In the genomic region with DNA sequence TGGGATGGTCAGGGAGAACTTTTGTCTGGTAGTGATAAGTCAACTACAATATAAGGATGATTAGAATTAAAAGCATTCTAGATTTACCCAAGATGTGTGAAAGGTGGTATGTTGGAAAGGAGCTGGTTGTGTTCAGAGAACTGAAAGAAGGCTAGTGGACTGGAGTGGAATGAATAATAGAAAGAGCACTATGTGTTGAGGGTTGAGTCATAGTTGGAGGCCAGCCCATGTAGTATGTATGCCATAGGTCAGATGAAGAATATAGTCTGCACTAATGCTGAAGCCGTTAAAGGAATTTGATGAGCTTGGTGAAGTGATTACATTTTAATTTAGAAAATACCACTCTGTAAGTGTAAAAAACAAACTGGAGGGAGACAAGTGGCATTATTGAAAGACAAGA, we compare ENCODE assay signal across 16 cellular contexts.
A peak's percentile ranks its signal among the peaks of the same experiment; 100 is the strongest.
DNase-seq lines count a peak whose midpoint lies in the region; ATAC-seq and TF ChIP-seq lines count a peak whose summit lies in the region.
"Had no signal": no experiment of that assay in that cellular context is flagged by ENCODE, and none has a peak within 500 bp of the region (broad histone marks: within the 10 kb centered on the region; RNA-seq: fewer than 3 reads in every experiment).

No MANE protein-coding gene starts in this region.

- DNase-seq in adipocyte (ENCODE audit: low read depth) (peak; percentile 10), lower leg skin (ENCODE audit: low spot score in 2 of 2) (no peak), left cardiac atrium (no peak), NCI-H2196 (lab: John Stamatoyannopoulos, UW; ENCODE audit: unreplicated experiment) (no peak), HuH-7 (ENCODE audit: low spot score) (no peak)
- DNase-seq: activated CD8-positive, alpha-beta T cell treated with anti-CD3 and anti-CD28 coated beads for 36 hours; activated effector memory CD4-positive, alpha-beta T cell treated with anti-CD3 and anti-CD28 coated beads, Interleukin-2, amount 50 U/mL, for 16 hours; DMS 273 treated with DMSO at 0.1 percent for 48 hours; GM23248; mucosa of descending colon; NCI-H1048; Peyer's patch had no signal

- intact Hi-C loops in lower leg skin (cut with DNase I; ENCODE audit: low total_unique reads) = no loop called here
- intact Hi-C loops in left cardiac atrium (cut with DNase I) = no loop called here

- no peaks in the 10 kb centered on the region for H3K27me3 ChIP-seq in adipocyte (replicated peaks; ENCODE audit: control insufficient read depth, insufficient read depth, low read length)
- H3K27me3 ChIP-seq: Peyer's patch, vagina had no signal

- TF ChIP-seq CTCF in lower leg skin (IDR thresholded peaks at IDR 0.05) = no peak

- ATAC-seq in GM18498 (IDR thresholded peaks at IDR 0.05; ENCODE audit: unreplicated experiment) (peak; percentile 70), GM19468 (IDR thresholded peaks at IDR 0.05; ENCODE audit: extremely low read depth, unreplicated experiment) (peak; percentile 66), HG03108 (IDR thresholded peaks at IDR 0.05; ENCODE audit: unreplicated experiment) (peak; percentile 68), left cardiac atrium (no peak)
- ATAC-seq: activated CD8-positive, alpha-beta T cell treated with anti-CD3 and anti-CD28 coated beads for 36 hours; mucosa of descending colon had no signal

- peaks cover 9% of the 10 kb centered on the region for H3K4me1 ChIP-seq in adipocyte (ENCODE audit: control insufficient read depth, insufficient read depth, low read length)
- H3K4me1 ChIP-seq: Peyer's patch, vagina had no signal

- no peaks in the 10 kb centered on the region for H3K36me3 ChIP-seq in adipocyte (ENCODE audit: control insufficient read depth, insufficient read depth, low read length, severe bottlenecking)
- H3K36me3 ChIP-seq: Peyer's patch, vagina had no signal

- H3K4me3 ChIP-seq in adipocyte (ENCODE audit: low read length) (no peak overlapping the region), lower leg skin (ENCODE audit: low read depth, poor library complexity, severe bottlenecking) (no peak overlapping the region)
- H3K4me3 ChIP-seq: GM23248, mucosa of descending colon, Peyer's patch, vagina had no signal

- H3K9ac ChIP-seq in adipocyte (ENCODE audit: low read length) = no peak overlapping the region
- H3K9ac ChIP-seq: GM23248 had no signal

- TF ChIP-seq POLR2A in lower leg skin (IDR thresholded peaks at IDR 0.05) = no peak

- 62 to 83% methylated on average over 1 of the region's 1 CpG for WGBS in lower leg skin, 2 donors

- no peaks in the 10 kb centered on the region for H3K9me3 ChIP-seq in adipocyte (ENCODE audit: control insufficient read depth, low read length)
- H3K9me3 ChIP-seq: Peyer's patch, vagina had no signal

Comparison
In these comparisons a context has a peak if more than half of its experiments do, and no peak if none do; other contexts are left out.
1. ATAC-seq: peak in GM18498 (single experiment), GM19468 (single experiment) and HG03108 (single experiment); none in left cardiac atrium (0 of 2).